In genomic region chr2:8144131-8144631, GRCh38 we compare ENCODE assay signal across 28 cellular contexts.
"Had no signal": no experiment of that assay in that cellular context is flagged by ENCODE, and none has a peak within 500 bp of the region (broad histone marks: within the 10 kb centered on the region; RNA-seq: fewer than 3 reads in every experiment).

No MANE protein-coding gene starts in this region.

- H3K9me3 Mint-ChIP-seq: activated CD4-positive, alpha-beta memory T cell treated with anti-CD3 and anti-CD28 coated beads for 36 hours; activated naive CD4-positive, alpha-beta T cell treated with anti-CD3 and anti-CD28 coated beads, Interleukin-2, amount 50 U/mL, for 24 hours; WTC11 had no signal

- H3K36me3 Mint-ChIP-seq: activated CD4-positive, alpha-beta memory T cell treated with anti-CD3 and anti-CD28 coated beads for 36 hours; activated naive CD4-positive, alpha-beta T cell treated with anti-CD3 and anti-CD28 coated beads, Interleukin-2, amount 50 U/mL, for 24 hours; WTC11 had no signal

- H3K36me3 ChIP-seq: MG63, Peyer's patch, SJCRH30 had no signal

- H3K4me1 ChIP-seq: SJCRH30 had no signal

- FAIRE-seq: bronchial epithelial cell had no signal

- H3K4me3 ChIP-seq: body of pancreas, MG63, Peyer's patch, SJCRH30 had no signal

- H3K27ac Mint-ChIP-seq: activated CD4-positive, alpha-beta T cell treated with anti-CD3 and anti-CD28 coated beads, Interleukin-2, amount 10 ng/mL, durations not matched to agents 7 days and 5 days; activated naive CD4-positive, alpha-beta T cell treated with anti-CD3 and anti-CD28 coated beads, Interleukin-2, amount 50 U/mL, for 24 hours; activated T-cell treated with anti-CD3 and anti-CD28 coated beads, Interleukin-2, amount 50 U/mL, for 72 hours; activated T-helper 2 cell treated with anti-CD3 and anti-CD28 coated beads, Interferon-gamma antibody, Interleukin-2, Interleukin-4, amounts not matched to agents 10 μg/mL and 5 μg/mL and 100 μg/mL, durations not matched to agents 14 hours and 24 hours and 36 hours; T-helper 1 cell treated with Interleukin-12 subunit alpha and Interleukin-12 subunit beta and Interleukin-4 antibody, amounts not matched to agents 30 μg/mL and 1 μg/mL, for 36 hours; WTC11 had no signal

- ATAC-seq: body of pancreas, WTC11 had no signal

- H3K27me3 ChIP-seq: body of pancreas, MG63, Peyer's patch had no signal

- H3K27ac ChIP-seq: body of pancreas, RWPE1, SJCRH30 had no signal

- DNase-seq: activated CD4-positive, alpha-beta memory T cell treated with anti-CD3 and anti-CD28 coated beads for 36 hours; activated CD4-positive, alpha-beta T cell treated with anti-CD3 and anti-CD28 coated beads for 1 hour; activated CD4-positive, alpha-beta T cell treated with anti-CD3 and anti-CD28 coated beads, Interleukin-2, amount 10 ng/mL, durations not matched to agents 7 days and 5 days; activated CD8-positive, alpha-beta memory T cell treated with anti-CD3 and anti-CD28 coated beads, Interleukin-2, amount 50 U/mL, for 4 hours; activated T-cell treated with anti-CD3 and anti-CD28 coated beads, Interleukin-2, amount 50 U/mL, for 72 hours; aorta; body of pancreas; central memory CD4-positive, alpha-beta T cell; MV-4-11; NCI-H1092 treated with DMSO at 0.1 percent for 48 hours; NCI-H1417 treated with DMSO at 0.1 percent for 48 hours; NCI-H1694; NCI-H2029; NCI-H2107; NCI-H2171 treated with DMSO at 0.1 percent for 48 hours; NCI-H510A treated with DMSO at 0.1 percent for 48 hours; NCI-H69; Peyer's patch; Right ventricle myocardium superior; SJCRH30; T-helper 9 cell had no signal

- H3K9me3 ChIP-seq: body of pancreas, MG63, Peyer's patch, SJCRH30 had no signal

- H3K27me3 Mint-ChIP-seq: activated CD4-positive, alpha-beta memory T cell treated with anti-CD3 and anti-CD28 coated beads for 36 hours; activated CD4-positive, alpha-beta T cell treated with anti-CD3 and anti-CD28 coated beads, Interleukin-2, amount 10 ng/mL, durations not matched to agents 7 days and 5 days had no signal

- H3K4me1 Mint-ChIP-seq: activated naive CD4-positive, alpha-beta T cell treated with anti-CD3 and anti-CD28 coated beads, Interleukin-2, amount 50 U/mL, for 24 hours; WTC11 had no signal

- H3K4me3 Mint-ChIP-seq: activated CD4-positive, alpha-beta memory T cell treated with anti-CD3 and anti-CD28 coated beads for 36 hours; activated CD4-positive, alpha-beta T cell treated with anti-CD3 and anti-CD28 coated beads, Interleukin-2, amount 10 ng/mL, durations not matched to agents 7 days and 5 days; activated naive CD4-positive, alpha-beta T cell treated with anti-CD3 and anti-CD28 coated beads, Interleukin-2, amount 50 U/mL, for 24 hours; activated T-cell treated with anti-CD3 and anti-CD28 coated beads, Interleukin-2, amount 50 U/mL, for 72 hours; T-helper 1 cell treated with Interleukin-12 subunit alpha and Interleukin-12 subunit beta and Interleukin-4 antibody, amounts not matched to agents 30 μg/mL and 1 μg/mL, for 36 hours; WTC11 had no signal
